Comparison of ENCODE assay signal across 9 cellular contexts in genomic region chr12:40122842-40123241, GRCh38.
"Had no signal": no experiment of that assay in that cellular context is flagged by ENCODE, and none has a peak within 500 bp of the region (broad histone marks: within the 10 kb centered on the region; RNA-seq: fewer than 3 reads in every experiment).

No MANE protein-coding gene starts in this region.

- H3K4me3 ChIP-seq: GM23248 had no signal

- H3K9ac ChIP-seq: GM23248, KMS-11 had no signal

- DNase-seq: GOT3, H9, HCEC 1CT, Karpas-422, KBM-7 had no signal

- H2AFZ ChIP-seq: GM23248 had no signal

- H3K27ac ChIP-seq: GM23248, KMS-11 had no signal

- H3K4me2 ChIP-seq: KMS-11 had no signal

- FAIRE-seq: H54, HTR-8/SVneo had no signal
